In genomic region chr1:8462298-8462946, GRCh38 we compare ENCODE assay signal across 11 cellular contexts.
DNase-seq lines count a peak whose midpoint lies in the region; ATAC-seq and TF ChIP-seq lines count a peak whose summit lies in the region.
"Had no signal": no experiment of that assay in that cellular context is flagged by ENCODE, and none has a peak within 500 bp of the region (broad histone marks: within the 10 kb centered on the region; RNA-seq: fewer than 3 reads in every experiment).

No MANE protein-coding gene starts in this region.

- H3K9ac ChIP-seq in BLaER1 treated with 17β-estradiol and CSF1 and Interleukin-3, amounts not matched to agents 10 nM and 100 nM = no peak overlapping the region; a peak in 1 of 22 replicates

- DNase-seq in NCI-H510A treated with DMSO at 0.1 percent for 48 hours (lab: John Stamatoyannopoulos, UW) = peak; percentile 78
- peak; percentile 36 for DNase-seq in prostate gland (ENCODE audit: low spot score)
- DNase-seq in NCI-H526 treated with DMSO at 0.1 percent for 48 hours (lab: John Stamatoyannopoulos, UW) = no peak
- no peak for DNase-seq in CD8-positive, alpha-beta memory T cell
- DNase-seq in activated effector memory CD4-positive, alpha-beta T cell treated with Interleukin-2 at 50 U/mL for 16 hours = no peak
- no peak for DNase-seq in KBM-7
- DNase-seq: NCI-H1436 treated with DMSO at 0.1 percent for 48 hours had no signal

- no peak overlapping the region for H3K4me3 ChIP-seq in BLaER1 treated with 17β-estradiol and CSF1 and Interleukin-3, amounts not matched to agents 10 nM and 100 nM
- H3K4me3 ChIP-seq in gastroesophageal sphincter = no peak overlapping the region
- no peak overlapping the region for H3K4me3 ChIP-seq in prostate gland
- no peak overlapping the region for H3K4me3 ChIP-seq in CD8-positive, alpha-beta memory T cell (ENCODE audit: low read length)
- H3K4me3 ChIP-seq: HAP-1 had no signal

- peaks cover 15 to 97% (median 64%) of the 10 kb centered on the region in 11 experiments; a peak in 21 of 22 replicates for H4K20me1 ChIP-seq in BLaER1 treated with 17β-estradiol and CSF1 and Interleukin-3, amounts not matched to agents 10 nM and 100 nM

- peak overlapping the region; percentile 53 to 78 (median 67); a peak in 19 of 22 replicates for H3K4me2 ChIP-seq in BLaER1 treated with 17β-estradiol and CSF1 and Interleukin-3, amounts not matched to agents 10 nM and 100 nM

- no peaks in the 10 kb centered on the region for H3K9me3 Mint-ChIP-seq in CD8-positive, alpha-beta memory T cell
- H3K9me3 Mint-ChIP-seq: natural killer cell treated with Interleukin-12 subunit alpha and Interleukin-12 subunit beta and Interleukin-15 and Interleukin-18, amount 100 ng/mL, for 72 hours had no signal

- no peak for ATAC-seq in gastroesophageal sphincter
- ATAC-seq: natural killer cell treated with Interleukin-12 subunit alpha and Interleukin-12 subunit beta and Interleukin-15 and Interleukin-18, amount 100 ng/mL, for 72 hours had no signal

- TF ChIP-seq CTCF in gastroesophageal sphincter (IDR thresholded peaks at IDR 0.05) = no peak
- TF ChIP-seq CTCF in prostate gland (IDR thresholded peaks at IDR 0.05) = no peak

- POLR2A ChIA-PET in CD8-positive, alpha-beta memory T cell (lab: Charles Lee) = no interaction called here

- 75 to 79% methylated on average over 8 to 14 of the region's 15 CpGs for WGBS in gastroesophageal sphincter (ENCODE audit: low coverage in 1 of 2), 2 donors
- WGBS in prostate gland = 49% methylated on average over 15 of the region's 15 CpGs

- in situ Hi-C loops in KBM-7 (cut with MboI; ENCODE audit: low pct_unique_long_range_greater_than_20kb, low sequenced_read_pairs) = no loop called here

- H3K27me3 ChIP-seq in BLaER1 treated with 17β-estradiol and CSF1 and Interleukin-3, amounts not matched to agents 10 nM and 100 nM = no peaks in the 10 kb centered on the region
- H3K27me3 ChIP-seq in gastroesophageal sphincter (no peaks in the 10 kb centered on the region), prostate gland (replicated peaks; ENCODE audit: insufficient read depth) (no peaks in the 10 kb centered on the region)
- no peaks in the 10 kb centered on the region for H3K27me3 ChIP-seq in CD8-positive, alpha-beta memory T cell (ENCODE audit: insufficient read depth, low read length, poor library complexity, severe bottlenecking)

- no peaks in the 10 kb centered on the region for H3K27me3 Mint-ChIP-seq in CD8-positive, alpha-beta memory T cell
- H3K27me3 Mint-ChIP-seq: natural killer cell treated with Interleukin-12 subunit alpha and Interleukin-12 subunit beta and Interleukin-15 and Interleukin-18, amount 100 ng/mL, for 72 hours had no signal

- H3K36me3 ChIP-seq in BLaER1 treated with 17β-estradiol and CSF1 and Interleukin-3, amounts not matched to agents 10 nM and 100 nM = peaks cover 12 to 79% (median 58%) of the 10 kb centered on the region in 11 experiments
- H3K36me3 ChIP-seq in gastroesophageal sphincter (no peaks in the 10 kb centered on the region), prostate gland (no peaks in the 10 kb centered on the region)
- no peaks in the 10 kb centered on the region for H3K36me3 ChIP-seq in CD8-positive, alpha-beta memory T cell (ENCODE audit: insufficient read depth, low read length)
- H3K36me3 ChIP-seq: HAP-1 had no signal

- H3K4me1 Mint-ChIP-seq in CD8-positive, alpha-beta memory T cell = peaks cover 13 to 29% (median 20%) of the 10 kb centered on the region in 3 donors

- no peak for TF ChIP-seq EP300 in gastroesophageal sphincter (IDR thresholded peaks at IDR 0.05)

- intact Hi-C loops in prostate gland (cut with DNase I) = loop anchor here (10.0 kb wide), 2 partner anchors 102 to 262 kb away; no protein-coding TSS in a partner anchor

- peaks cover 53 to 67% (median 59%) of the 10 kb centered on the region in 10 experiments for H3K4me1 ChIP-seq in BLaER1 treated with 17β-estradiol and CSF1 and Interleukin-3, amounts not matched to agents 10 nM and 100 nM
- peaks cover 12 to 93% (median 39%) of the 10 kb centered on the region in 3 donors for H3K4me1 ChIP-seq in gastroesophageal sphincter
- H3K4me1 ChIP-seq in prostate gland (replicated peaks) = peaks cover 41% of the 10 kb centered on the region
- peaks cover 34% of the 10 kb centered on the region for H3K4me1 ChIP-seq in CD8-positive, alpha-beta memory T cell (ENCODE audit: insufficient read depth, low read length)

- H3K4me3 Mint-ChIP-seq in CD8-positive, alpha-beta memory T cell = no peak overlapping the region
- H3K4me3 Mint-ChIP-seq: natural killer cell treated with Interleukin-12 subunit alpha and Interleukin-12 subunit beta and Interleukin-15 and Interleukin-18, amount 100 ng/mL, for 72 hours had no signal

- no peaks in the 10 kb centered on the region for H3K9me3 ChIP-seq in BLaER1 treated with 17β-estradiol and CSF1 and Interleukin-3, amounts not matched to agents 10 nM and 100 nM (replicated peaks in 1 of 11)
- no peaks in the 10 kb centered on the region for H3K9me3 ChIP-seq in gastroesophageal sphincter
- no peaks in the 10 kb centered on the region for H3K9me3 ChIP-seq in prostate gland
- no peaks in the 10 kb centered on the region for H3K9me3 ChIP-seq in CD8-positive, alpha-beta memory T cell (ENCODE audit: low read length)
- H3K9me3 ChIP-seq: HAP-1 had no signal

- H3K27ac Mint-ChIP-seq in CD8-positive, alpha-beta memory T cell = peak overlapping the region in 3 of 8 donors; percentile 21 to 66 (median 48)

- CTCF ChIA-PET in CD8-positive, alpha-beta memory T cell (lab: Charles Lee) = interaction anchor here (1.3 kb wide), 1 partner anchor 31 kb away, joined by 3 read pairs; no protein-coding TSS in a partner anchor

- peak overlapping the region in 4 of 11 experiments; percentile 42 to 70 (median 66); a peak in 3 of 22 replicates for H3K27ac ChIP-seq in BLaER1 treated with 17β-estradiol and CSF1 and Interleukin-3, amounts not matched to agents 10 nM and 100 nM
- H3K27ac ChIP-seq in gastroesophageal sphincter (peak overlapping the region; percentile 74 to 87 (median 80)), prostate gland (peak overlapping the region; percentile 69 to 72)
- no peak overlapping the region for H3K27ac ChIP-seq in CD8-positive, alpha-beta memory T cell (ENCODE audit: low read depth, low read length)

- peaks cover 0 to 37% (median 8%) of the 10 kb centered on the region in 3 donors for H3K36me3 Mint-ChIP-seq in CD8-positive, alpha-beta memory T cell
- H3K36me3 Mint-ChIP-seq: natural killer cell treated with Interleukin-12 subunit alpha and Interleukin-12 subunit beta and Interleukin-15 and Interleukin-18, amount 100 ng/mL, for 72 hours had no signal

- no peak for TF ChIP-seq POLR2A in gastroesophageal sphincter (IDR thresholded peaks at IDR 0.05)
- TF ChIP-seq POLR2A in prostate gland (IDR thresholded peaks at IDR 0.05) = no peak

Comparison
In these comparisons a context has a peak if more than half of its experiments do, and no peak if none do; other contexts are left out.
1. DNase-seq: peak in NCI-H510A treated with DMSO at 0.1 percent for 48 hours (single experiment) and prostate gland (single experiment); none in NCI-H526 treated with DMSO at 0.1 percent for 48 hours (single experiment), CD8-positive, alpha-beta memory T cell (0 of 5), activated effector memory CD4-positive, alpha-beta T cell treated with Interleukin-2 at 50 U/mL for 16 hours (single experiment) and KBM-7 (single experiment).